ENCODE assay signal across 10 cellular contexts in genomic region chr2:211093743-211094303, GRCh38.
DNase-seq lines count a peak whose midpoint lies in the region; ATAC-seq and TF ChIP-seq lines count a peak whose summit lies in the region.
"Had no signal": no experiment of that assay in that cellular context is flagged by ENCODE, and none has a peak within 500 bp of the region (broad histone marks: within the 10 kb centered on the region; RNA-seq: fewer than 3 reads in every experiment).

No MANE protein-coding gene starts in this region.

- peak; percentile 55 for TF ChIP-seq CTCF in astrocyte of the cerebellum (IDR thresholded peaks at IDR 0.05; ENCODE audit: low read depth, low read length, missing control alignments)
- TF ChIP-seq CTCF in osteoblast (IDR thresholded peaks at IDR 0.05; ENCODE audit: extremely low read depth, low read depth, low read length), result peak; percentile 19

- ATAC-seq in HG03103 (IDR thresholded peaks at IDR 0.05; ENCODE audit: low read depth, unreplicated experiment), result peak; percentile 54
- ATAC-seq: activated T-cell treated with anti-CD3 and anti-CD28 coated beads, Interleukin-2, amount 50 U/mL, for 72 hours had no signal

- no peak overlapping the region for H3K4me2 ChIP-seq in osteoblast (ENCODE audit: insufficient read depth, low read length)

- H3K27ac ChIP-seq in osteoblast (ENCODE audit: low read depth, low read length), result no peak overlapping the region

- no peak overlapping the region for H3K4me3 ChIP-seq in astrocyte of the cerebellum (ENCODE audit: low read depth, low read length)
- no peak overlapping the region for H3K4me3 ChIP-seq in osteoblast (ENCODE audit: insufficient read depth, low read length)

- no peaks in the 10 kb centered on the region for H3K27me3 ChIP-seq in osteoblast (ENCODE audit: insufficient read depth, low read length)

- no peaks in the 10 kb centered on the region for H3K4me1 ChIP-seq in osteoblast (ENCODE audit: insufficient read depth, low read length)

- no peaks in the 10 kb centered on the region for H3K79me2 ChIP-seq in osteoblast (ENCODE audit: insufficient read depth, low read length)

- no peaks in the 10 kb centered on the region for H3K9me3 ChIP-seq in osteoblast (ENCODE audit: low read depth, low read length)

- H4K20me1 ChIP-seq in osteoblast (ENCODE audit: insufficient read depth, low read length), result no peaks in the 10 kb centered on the region

- DNase-seq in NCI-H1694 (lab: John Stamatoyannopoulos, UW) (peak; percentile 2), NCI-H1694 treated with DMSO at 0.1 percent for 48 hours (lab: John Stamatoyannopoulos, UW) (no peak), astrocyte of the cerebellum (ENCODE audit: low read depth) (no peak), osteoblast (ENCODE audit: insufficient read length, low spot score, missing footprints) (no peak), middle frontal gyrus (ENCODE audit: extremely low spot score, low spot score) (no peak), COLO829 (ENCODE audit: low spot score) (no peak)
- no peak for DNase-seq in effector CD4-positive, alpha-beta T cell
- DNase-seq: activated T-cell treated with anti-CD3 and anti-CD28 coated beads, Interleukin-2, amount 50 U/mL, for 72 hours; H7 had no signal

- in situ Hi-C loops in astrocyte of the cerebellum (cut with HindIII; ENCODE audit: low sequenced_read_pairs), result no loop called here

- no peak overlapping the region for H2AFZ ChIP-seq in osteoblast (ENCODE audit: low read length)

- H3K36me3 ChIP-seq in osteoblast (ENCODE audit: insufficient read depth, low read length), result no peaks in the 10 kb centered on the region
